Comparison of ENCODE assay signal across 22 cellular contexts in genomic region chr4:110840221-110840654, GRCh38.
A peak's percentile ranks its signal among the peaks of the same experiment; 100 is the strongest.
DNase-seq lines count a peak whose midpoint lies in the region; ATAC-seq, FAIRE-seq and TF ChIP-seq lines count a peak whose summit lies in the region.
"Had no signal": no experiment of that assay in that cellular context is flagged by ENCODE, and none has a peak within 500 bp of the region (broad histone marks: within the 10 kb centered on the region; RNA-seq: fewer than 3 reads in every experiment).

No MANE protein-coding gene starts in this region.

- no peak overlapping the region for H3K9ac ChIP-seq in astrocyte (ENCODE audit: low read length)

- TF ChIP-seq CTCF in astrocyte (IDR thresholded peaks at IDR 0.05; ENCODE audit: insufficient read depth, low read depth, low read length): no peak
- no peak for TF ChIP-seq CTCF in prostate gland (IDR thresholded peaks at IDR 0.05)

- no peak for TF ChIP-seq POLR2A in prostate gland (IDR thresholded peaks at IDR 0.05)

- 33% methylated on average over 2 of the region's 2 CpGs for WGBS in prostate gland

- no peak overlapping the region for H3K4me3 ChIP-seq in astrocyte (ENCODE audit: insufficient read depth, low read depth, low read length)
- no peak overlapping the region for H3K4me3 ChIP-seq in prostate gland
- H3K4me3 ChIP-seq: heart left ventricle, Peyer's patch had no signal

- peak overlapping the region; percentile 41 for H3K27ac Mint-ChIP-seq in astrocyte (ENCODE audit: unreplicated experiment)
- H3K27ac Mint-ChIP-seq: CD8-positive, alpha-beta memory T cell; dendritic cell treated with granulocyte-macrophage colony-stimulating factor and Interleukin-4, amounts not matched to agents 40 ng/mL and 50 ng/mL, for 4 days; memory B cell; nephron progenitor cell; stimulated activated naive CD8-positive, alpha-beta T cell treated with anti-CD3 and anti-CD28 coated beads, Interleukin-15, amount 100 ng/mL, for 72 hours had no signal

- no peak overlapping the region for H3K4me3 Mint-ChIP-seq in astrocyte (ENCODE audit: unreplicated experiment)
- H3K4me3 Mint-ChIP-seq: CD8-positive, alpha-beta memory T cell; dendritic cell treated with granulocyte-macrophage colony-stimulating factor and Interleukin-4, amounts not matched to agents 40 ng/mL and 50 ng/mL, for 4 days; memory B cell; nephron progenitor cell; stimulated activated naive CD8-positive, alpha-beta T cell treated with anti-CD3 and anti-CD28 coated beads, Interleukin-15, amount 100 ng/mL, for 72 hours had no signal

- FAIRE-seq in astrocyte (lab: Jason Lieb, UNC): no peak
- FAIRE-seq: islet of Langerhans had no signal

- no peaks in the 10 kb centered on the region for H3K79me2 ChIP-seq in astrocyte (ENCODE audit: insufficient read depth, low read length)

- no peaks in the 10 kb centered on the region for H4K20me1 ChIP-seq in astrocyte (ENCODE audit: insufficient read depth, low read length)

- H3K36me3 Mint-ChIP-seq in astrocyte (ENCODE audit: low read depth, unreplicated experiment): no peaks in the 10 kb centered on the region
- H3K36me3 Mint-ChIP-seq: CD8-positive, alpha-beta memory T cell; memory B cell had no signal

- no peak for ATAC-seq in HG03097 (IDR thresholded peaks at IDR 0.05; ENCODE audit: low FRiP score, unreplicated experiment)
- ATAC-seq in HG02884 (IDR thresholded peaks at IDR 0.05; ENCODE audit: unreplicated experiment): no peak
- ATAC-seq: heart left ventricle; stimulated activated naive CD8-positive, alpha-beta T cell treated with anti-CD3 and anti-CD28 coated beads, Interleukin-15, amount 100 ng/mL, for 72 hours had no signal

- H3K36me3 ChIP-seq in astrocyte (ENCODE audit: insufficient read depth, low read length) (no peaks in the 10 kb centered on the region), prostate gland (no peaks in the 10 kb centered on the region)
- H3K36me3 ChIP-seq: heart left ventricle, Peyer's patch had no signal

- DNase-seq in AG08395 (ENCODE audit: low spot score) (peak; percentile 57), HS-27A (ENCODE audit: low read depth) (peak; percentile 70), astrocyte (ENCODE audit: low read depth) (peak; percentile 31), iris pigment epithelial cell (ENCODE audit: low read depth) (peak; percentile 75), prostate gland (ENCODE audit: low spot score) (no peak)
- no peak for DNase-seq in activated CD4-positive, alpha-beta T cell treated with anti-CD3 and anti-CD28 coated beads, Interleukin-2, amount 50 U/mL, for 48 hours
- DNase-seq: activated CD4-positive, alpha-beta T cell treated with anti-CD3 and anti-CD28 coated beads for 4 hours; activated effector memory CD4-positive, alpha-beta T cell treated with Interleukin-2 at 50 U/mL for 16 hours; aorta; CD8-positive, alpha-beta memory T cell; heart left ventricle; NCI-H1417 treated with DMSO at 0.1 percent for 48 hours; NCI-H2171; NCI-H82; nephron progenitor cell; Peyer's patch; stimulated activated naive CD8-positive, alpha-beta T cell treated with anti-CD3 and anti-CD28 coated beads, Interleukin-15, amount 100 ng/mL, for 72 hours had no signal

- H3K4me1 Mint-ChIP-seq in astrocyte (ENCODE audit: low read depth, unreplicated experiment): peaks cover 8% of the 10 kb centered on the region
- H3K4me1 Mint-ChIP-seq: CD8-positive, alpha-beta memory T cell; memory B cell; stimulated activated naive CD8-positive, alpha-beta T cell treated with anti-CD3 and anti-CD28 coated beads, Interleukin-15, amount 100 ng/mL, for 72 hours had no signal

- no peak overlapping the region for H2AFZ ChIP-seq in astrocyte (ENCODE audit: low read depth, low read length)

- H3K9me3 Mint-ChIP-seq in astrocyte (ENCODE audit: unreplicated experiment): peaks cover 2% of the 10 kb centered on the region
- H3K9me3 Mint-ChIP-seq: dendritic cell treated with granulocyte-macrophage colony-stimulating factor and Interleukin-4, amounts not matched to agents 40 ng/mL and 50 ng/mL, for 4 days; memory B cell; nephron progenitor cell; stimulated activated naive CD8-positive, alpha-beta T cell treated with anti-CD3 and anti-CD28 coated beads, Interleukin-15, amount 100 ng/mL, for 72 hours had no signal

- H3K4me1 ChIP-seq in astrocyte (ENCODE audit: insufficient read depth, low read length): peaks cover 7% of the 10 kb centered on the region
- H3K4me1 ChIP-seq in prostate gland (replicated peaks): no peaks in the 10 kb centered on the region
- H3K4me1 ChIP-seq: heart left ventricle, Peyer's patch had no signal

- H3K27ac ChIP-seq in astrocyte (ENCODE audit: low read depth, low read length): no peak overlapping the region
- H3K27ac ChIP-seq in prostate gland: no peak overlapping the region
- H3K27ac ChIP-seq: heart left ventricle, Peyer's patch had no signal

- no peaks in the 10 kb centered on the region for H3K27me3 Mint-ChIP-seq in astrocyte (ENCODE audit: low read depth, unreplicated experiment)
- H3K27me3 Mint-ChIP-seq: CD8-positive, alpha-beta memory T cell; stimulated activated naive CD8-positive, alpha-beta T cell treated with anti-CD3 and anti-CD28 coated beads, Interleukin-15, amount 100 ng/mL, for 72 hours had no signal

- intact Hi-C loops in prostate gland (cut with DNase I): no loop called here

- H3K9me3 ChIP-seq in astrocyte (ENCODE audit: insufficient read depth, low read depth, low read length) (no peaks in the 10 kb centered on the region), prostate gland (no peaks in the 10 kb centered on the region)
- H3K9me3 ChIP-seq: heart left ventricle, Peyer's patch had no signal

- no peak overlapping the region for H3K4me2 ChIP-seq in astrocyte (ENCODE audit: low read length)

- no peaks in the 10 kb centered on the region for H3K27me3 ChIP-seq in astrocyte (ENCODE audit: insufficient read depth, low read length)
- H3K27me3 ChIP-seq in prostate gland (replicated peaks; ENCODE audit: insufficient read depth): no peaks in the 10 kb centered on the region
- H3K27me3 ChIP-seq: heart left ventricle, Peyer's patch had no signal

Comparison
In these comparisons a context has a peak if more than half of its experiments do, and no peak if none do; other contexts are left out.
1. DNase-seq: peak in AG08395 (single experiment), HS-27A (single experiment), astrocyte (single experiment) and iris pigment epithelial cell (single experiment); none in activated CD4-positive, alpha-beta T cell treated with anti-CD3 and anti-CD28 coated beads, Interleukin-2, amount 50 U/mL, for 48 hours (0 of 2) and prostate gland (single experiment).